ENCODE assay signal across 1 cellular context in genomic region chr7:69708857-69709256, GRCh38.
TF ChIP-seq lines count a peak whose summit lies in the region.

No MANE protein-coding gene starts in this region.

TF ChIP-seq in HEK293, 187 proteins besides CTCF, POLR2A, EP300 and RAD21 (continued from another document):
- TF ChIP-seq, protein P1, sequence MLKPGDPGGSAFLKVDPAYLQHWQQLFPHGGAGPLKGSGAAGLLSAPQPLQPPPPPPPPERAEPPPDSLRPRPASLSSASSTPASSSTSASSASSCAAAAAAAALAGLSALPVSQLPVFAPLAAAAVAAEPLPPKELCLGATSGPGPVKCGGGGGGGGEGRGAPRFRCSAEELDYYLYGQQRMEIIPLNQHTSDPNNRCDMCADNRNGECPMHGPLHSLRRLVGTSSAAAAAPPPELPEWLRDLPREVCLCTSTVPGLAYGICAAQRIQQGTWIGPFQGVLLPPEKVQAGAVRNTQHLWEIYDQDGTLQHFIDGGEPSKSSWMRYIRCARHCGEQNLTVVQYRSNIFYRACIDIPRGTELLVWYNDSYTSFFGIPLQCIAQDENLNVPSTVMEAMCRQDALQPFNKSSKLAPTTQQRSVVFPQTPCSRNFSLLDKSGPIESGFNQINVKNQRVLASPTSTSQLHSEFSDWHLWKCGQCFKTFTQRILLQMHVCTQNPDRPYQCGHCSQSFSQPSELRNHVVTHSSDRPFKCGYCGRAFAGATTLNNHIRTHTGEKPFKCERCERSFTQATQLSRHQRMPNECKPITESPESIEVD (tag by site-specific recombination; IDR thresholded peaks at IDR 0.05): peak; percentile 61
- TF ChIP-seq PRDM4 (tag by site-specific recombination; IDR thresholded peaks at IDR 0.05): no peak
- no peak for TF ChIP-seq INSM2 (tag by site-specific recombination; IDR thresholded peaks at IDR 0.05)
- TF ChIP-seq ZNF76 (tag by site-specific recombination; IDR thresholded peaks at IDR 0.05; ENCODE audit: borderline replicate concordance, low read depth): no peak
- no peak for TF ChIP-seq ZNF654 (tag by site-specific recombination; IDR thresholded peaks at IDR 0.05; ENCODE audit: low read depth)
- TF ChIP-seq OVOL3 (tag by site-specific recombination; IDR thresholded peaks at IDR 0.05): no peak
- peak; percentile 55 for TF ChIP-seq SP7 (tag by site-specific recombination; IDR thresholded peaks at IDR 0.05)
- TF ChIP-seq ZNF692 (tag by site-specific recombination; IDR thresholded peaks at IDR 0.05): peak; percentile 30; the same call in 1 of the 2 replicates
- TF ChIP-seq ZNF645 (tag by site-specific recombination; IDR thresholded peaks at IDR 0.05): no peak
- TF ChIP-seq ZBTB10 (tag by site-specific recombination; IDR thresholded peaks at IDR 0.05): no peak
- TF ChIP-seq ZNF366 (tag by site-specific recombination; conservative IDR thresholded peaks at IDR 0.05): peak; percentile 40; the same call in 1 of the 2 replicates
- TF ChIP-seq ZNF112 (tag by site-specific recombination; IDR thresholded peaks at IDR 0.05): no peak
- no peak for TF ChIP-seq ZNF394 (tag by site-specific recombination; IDR thresholded peaks at IDR 0.05; ENCODE audit: borderline replicate concordance)
- TF ChIP-seq ZNF660 (tag by site-specific recombination; IDR thresholded peaks at IDR 0.05): peak; percentile 81
- no peak for TF ChIP-seq ZNF530 (tag by site-specific recombination; IDR thresholded peaks at IDR 0.05; ENCODE audit: low read depth)
- TF ChIP-seq SCRT2 (tag by site-specific recombination; IDR thresholded peaks at IDR 0.05): peak; percentile 51; the same call in 1 of the 2 replicates
- no peak for TF ChIP-seq KLF10 (tag by site-specific recombination; IDR thresholded peaks at IDR 0.05)
- TF ChIP-seq YY1 (tag by site-specific recombination; IDR thresholded peaks at IDR 0.05): no peak
- no peak for TF ChIP-seq ZNF404 (tag by site-specific recombination; IDR thresholded peaks at IDR 0.05)
- TF ChIP-seq, protein P2, sequence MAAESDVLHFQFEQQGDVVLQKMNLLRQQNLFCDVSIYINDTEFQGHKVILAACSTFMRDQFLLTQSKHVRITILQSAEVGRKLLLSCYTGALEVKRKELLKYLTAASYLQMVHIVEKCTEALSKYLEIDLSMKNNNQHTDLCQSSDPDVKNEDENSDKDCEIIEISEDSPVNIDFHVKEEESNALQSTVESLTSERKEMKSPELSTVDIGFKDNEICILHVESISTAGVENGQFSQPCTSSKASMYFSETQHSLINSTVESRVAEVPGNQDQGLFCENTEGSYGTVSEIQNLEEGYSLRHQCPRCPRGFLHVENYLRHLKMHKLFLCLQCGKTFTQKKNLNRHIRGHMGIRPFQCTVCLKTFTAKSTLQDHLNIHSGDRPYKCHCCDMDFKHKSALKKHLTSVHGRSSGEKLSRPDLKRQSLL (tag by site-specific recombination; IDR thresholded peaks at IDR 0.05): 0 out of 2 replicates have a peak, but pooled peaks have one; percentile 32
- TF ChIP-seq OSR2 (tag by site-specific recombination; IDR thresholded peaks at IDR 0.05): 0 out of 2 replicates have a peak, but pooled peaks have one; percentile 14
- TF ChIP-seq ZNF280D (tag by site-specific recombination; IDR thresholded peaks at IDR 0.05): no peak
- 0 out of 2 replicates have a peak, but pooled peaks have one; percentile 19 for TF ChIP-seq ZXDB (tag by site-specific recombination; IDR thresholded peaks at IDR 0.05)
- TF ChIP-seq ZEB2 (tag by site-specific recombination; IDR thresholded peaks at IDR 0.05): peak; percentile 62; the same call in 1 of the 2 replicates
